21 cellular contexts compared by ENCODE assay signal in genomic region chr1:167864392-167864992, GRCh38. TPM values are rescaled to one million over a fixed set of nuclear protein-coding genes. Genes with fewer than 3 reads are reported as not detected.
DNase-seq lines count a peak whose midpoint lies in the region; ATAC-seq, FAIRE-seq and TF ChIP-seq lines count a peak whose summit lies in the region.
"Had no signal": no experiment of that assay in that cellular context is flagged by ENCODE, and none has a peak within 500 bp of the region (broad histone marks: within the 10 kb centered on the region; RNA-seq: fewer than 3 reads in every experiment).

No MANE protein-coding gene starts in this region.

- peaks cover 8 to 11% of the 10 kb centered on the region in 2 experiments for H3K9me3 ChIP-seq in H1 (ENCODE audit: insufficient read depth in 2 of 2, low read depth in 1 of 2, low read length in 1 of 2)
- H3K9me3 ChIP-seq in hepatocyte (ENCODE audit: low read depth) = no peaks in the 10 kb centered on the region
- no peaks in the 10 kb centered on the region for H3K9me3 ChIP-seq in MG63
- H3K9me3 ChIP-seq: Peyer's patch had no signal

- H2AFZ ChIP-seq in H1 (ENCODE audit: low read length) (no peak overlapping the region), hepatocyte (no peak overlapping the region)

- H2BK120ac ChIP-seq in H1 (replicated peaks; ENCODE audit: low read depth, low read length) = no peak overlapping the region

- TF ChIP-seq EP300 in H1 (IDR thresholded peaks at IDR 0.05; ENCODE audit: borderline replicate concordance in 1 of 2, low read depth in 2 of 2, low read length in 2 of 2) = no peak

- POLR2A ChIA-PET in H1 (lab: Charles Lee; ENCODE audit: partially characterized antibody) = no interaction called here

- H3K9ac ChIP-seq in H1 (replicated peaks in 1 of 4; ENCODE audit: extremely low read depth in 1 of 4, low read depth in 3 of 4, low read length in 3 of 4) = no peak overlapping the region

- no peak overlapping the region for H2AK5ac ChIP-seq in H1 (ENCODE audit: low read depth, low read length)

- no peak overlapping the region for H3K23ac ChIP-seq in H1 (ENCODE audit: insufficient read length)

- DNase-seq in NCI-H2171 treated with DMSO at 0.1 percent for 48 hours (lab: John Stamatoyannopoulos, UW) (peak; percentile 48), H1 (ENCODE audit: low read depth in 1 of 2, low spot score in 2 of 2) (no peak), hepatocyte (ENCODE audit: low spot score) (no peak), NK-92 (lab: John Stamatoyannopoulos, UW; ENCODE audit: unreplicated experiment) (no peak), MG63 (no peak)
- no peak for DNase-seq in activated CD4-positive, CD25-positive, alpha-beta regulatory T cell (lab: John Stamatoyannopoulos, UW)
- DNase-seq: CD4-positive, CD25-positive, alpha-beta regulatory T cell; COR-L47; DMS 273 treated with DMSO at 0.1 percent for 48 hours; DMS79 treated with DMSO at 0.1 percent for 48 hours; H7; MV-4-11; NCI-H1105 treated with DMSO at 0.1 percent for 48 hours; NCI-H2029 treated with DMSO at 0.1 percent for 48 hours; NCI-H446; NCI-H526 treated with DMSO at 0.1 percent for 48 hours; NK-92 treated with Interleukin-12 subunit alpha and Interleukin-12 subunit beta, amount 100 ng/mL, for 24 hours; Peyer's patch had no signal

- no peak overlapping the region for H3K18ac ChIP-seq in H1 (ENCODE audit: extremely low read depth, low read length)

- no peak overlapping the region for H3K4ac ChIP-seq in H1 (replicated peaks; ENCODE audit: insufficient read length, low read depth, low read length)

- CTCF ChIA-PET in H1 (lab: Charles Lee; ENCODE audit: partially characterized antibody) = no interaction called here

- no peaks in the 10 kb centered on the region for H3K79me1 ChIP-seq in H1 (ENCODE audit: low read depth, low read length)

- 84% methylated on average over 6 of the region's 6 CpGs; no CpG with 5 or more reads in 1 of the 2 experiments for WGBS in H1 (ENCODE audit: extremely low coverage in 1 of 2, insufficient coverage in 1 of 2, insufficient read length in 1 of 2, insufficient replicate concordance in 2 of 2, low coverage in 1 of 2, low lambda C conversion rate in 2 of 2, missing lambda C conversion rate in 1 of 2), 2 experiments
- WGBS in hepatocyte (ENCODE audit: low lambda C conversion rate, missing lambda C conversion rate) = 40% methylated on average over 6 of the region's 6 CpGs

- no peak overlapping the region for H4K8ac ChIP-seq in H1 (ENCODE audit: extremely low read depth, insufficient read depth, low read length)

- H3K4me1 ChIP-seq in H1 (replicated peaks in 1 of 4; ENCODE audit: control insufficient read depth in 3 of 4, insufficient read depth in 4 of 4, low read length in 3 of 4) (peaks cover 0 to 4% (median 3%) of the 10 kb centered on the region in 4 experiments; a peak in 2 of 7 replicates), hepatocyte (ENCODE audit: insufficient read depth) (peaks cover 6% of the 10 kb centered on the region)
- H3K4me1 ChIP-seq: Peyer's patch had no signal

- no peak for ATAC-seq in HG03565 (IDR thresholded peaks at IDR 0.05; ENCODE audit: unreplicated experiment)
- ATAC-seq: SK-N-SH treated with all-trans-retinoic acid at 6 μM for 48 hours had no signal

- no peaks in the 10 kb centered on the region for H3K36me3 ChIP-seq in H1 (ENCODE audit: control insufficient read depth in 2 of 4, insufficient read depth in 4 of 4, low read length in 3 of 4)
- no peaks in the 10 kb centered on the region for H3K36me3 ChIP-seq in hepatocyte (replicated peaks; ENCODE audit: insufficient read depth, low read depth)
- H3K36me3 ChIP-seq in MG63 = no peaks in the 10 kb centered on the region
- H3K36me3 ChIP-seq: Peyer's patch had no signal

- H4K5ac ChIP-seq in H1 (ENCODE audit: insufficient read length, low read depth, low read length) = no peak overlapping the region

- TF ChIP-seq POLR2A in H1 (IDR thresholded peaks at IDR 0.05; ENCODE audit: control extremely low read depth in 1 of 2, low read depth in 2 of 2, low read length in 2 of 2) = no peak

- no peaks in the 10 kb centered on the region for H3K27me3 ChIP-seq in H1 (replicated peaks in 1 of 4; ENCODE audit: control insufficient read depth in 3 of 4, extremely low read depth in 1 of 4, insufficient read depth in 3 of 4, low read length in 3 of 4)
- H3K27me3 ChIP-seq in hepatocyte = no peaks in the 10 kb centered on the region
- H3K27me3 ChIP-seq in MG63 = no peaks in the 10 kb centered on the region
- H3K27me3 ChIP-seq: Peyer's patch had no signal

- H3K4me2 ChIP-seq in H1 (ENCODE audit: insufficient read depth in 1 of 2, low read depth in 2 of 2, low read length in 2 of 2) (no peak overlapping the region), hepatocyte (peak overlapping the region; percentile 4)

- 0 out of 2 replicates have a peak overlapping the region, but pooled peaks have one; percentile 29 for H2BK15ac ChIP-seq in H1 (ENCODE audit: low read length)

- FAIRE-seq in H1 (lab: Jason Lieb, UNC) = no peak

- no peaks in the 10 kb centered on the region for H3K79me2 ChIP-seq in H1 (ENCODE audit: control insufficient read depth in 1 of 2, insufficient read depth in 2 of 2, low read length in 2 of 2)
- no peaks in the 10 kb centered on the region for H3K79me2 ChIP-seq in hepatocyte

- H3K27ac ChIP-seq in H1 (ENCODE audit: low read depth, low read length) (no peak overlapping the region), hepatocyte (no peak overlapping the region)
- H3K27ac ChIP-seq: Peyer's patch had no signal

- H4K91ac ChIP-seq in H1 (replicated peaks; ENCODE audit: insufficient read length, low read length) = no peak overlapping the region

- TF ChIP-seq CTCF in H1 (IDR thresholded peaks at IDR 0.05; ENCODE audit: control extremely low read depth in 1 of 3, insufficient read depth in 1 of 3, low read depth in 1 of 3, low read length in 3 of 3) (no peak), hepatocyte (IDR thresholded peaks at IDR 0.05; ENCODE audit: poor library complexity) (no peak)

- H2BK12ac ChIP-seq in H1 (ENCODE audit: low read depth, low read length) = no peak overlapping the region

- no peaks in the 10 kb centered on the region; the same call in 1 of the 2 replicates for H3K23me2 ChIP-seq in H1 (ENCODE audit: low read depth, low read length)

- H3K4me3 ChIP-seq in H1 (ENCODE audit: extremely low read depth in 1 of 4, insufficient read depth in 2 of 4, low read depth in 3 of 4, low read length in 4 of 4) (no peak overlapping the region), hepatocyte (no peak overlapping the region), MG63 (no peak overlapping the region)
- H3K4me3 ChIP-seq: Peyer's patch had no signal

- no peak for TF ChIP-seq RAD21 in H1 (IDR thresholded peaks at IDR 0.05 in 1 of 2, conservative IDR thresholded peaks at IDR 0.05 in 1 of 2; ENCODE audit: low read depth in 2 of 2, low read length in 2 of 2)

- no peaks in the 10 kb centered on the region for H3K9me2 ChIP-seq in hepatocyte (replicated peaks; ENCODE audit: insufficient read depth)

- no peak overlapping the region for H2BK5ac ChIP-seq in H1 (ENCODE audit: low read depth, low read length)

- no peak overlapping the region for H3K56ac ChIP-seq in H1 (replicated peaks; ENCODE audit: insufficient read length, low read depth, low read length)

- H4K20me1 ChIP-seq in H1 (replicated peaks in 1 of 2; ENCODE audit: control insufficient read depth in 1 of 2, insufficient read depth in 2 of 2, low read length in 2 of 2) (no peaks in the 10 kb centered on the region), hepatocyte (ENCODE audit: insufficient read depth, poor library complexity, severe bottlenecking) (no peaks in the 10 kb centered on the region)

- H3K14ac ChIP-seq in H1 (ENCODE audit: insufficient read length) = no peak overlapping the region

- H2BK20ac ChIP-seq in H1 (ENCODE audit: low read length) = no peak overlapping the region

TF ChIP-seq in H1, 55 proteins besides CTCF, POLR2A, EP300 and RAD21 (continues in another document):
- TF ChIP-seq EGR1 (IDR thresholded peaks at IDR 0.05; ENCODE audit: borderline replicate concordance, low read depth, low read length) (no peak), MAX (IDR thresholded peaks at IDR 0.05) (no peak), JUN (IDR thresholded peaks at IDR 0.05; ENCODE audit: low read depth, low read length) (no peak), SRF (IDR thresholded peaks at IDR 0.05; ENCODE audit: low read depth, low read length) (no peak), TBP (IDR thresholded peaks at IDR 0.05; ENCODE audit: low read depth, low read length) (no peak), ATF2 (IDR thresholded peaks at IDR 0.05; ENCODE audit: low read length) (no peak), SUZ12 (IDR thresholded peaks at IDR 0.05; ENCODE audit: low read length) (no peak), FOSL1 (IDR thresholded peaks at IDR 0.05; ENCODE audit: insufficient read depth, low read depth, low read length) (no peak), TAF7 (optimal IDR thresholded peaks at IDR 0.05; ENCODE audit: borderline replicate concordance, low read depth, low read length) (no peak)

RNA-seq across cellular contexts. Expression of gene ADCY10, which starts 49.4 kb away (rescaled TPM):
- total RNA-seq in H1 (2021; fragmentation: NEBNext Ultra II Directional; extraction: Animal tissue kit (Norgen Biotek cat#: 25700)) = not detected in 2 replicates
- polyA plus RNA-seq in H1 (2011; rRNA removed) (0.02 TPM in 1 of 2 replicates, not detected in the other), hepatocyte (1.0 and 1.5 TPM in 2 replicates)
- polyA plus RNA-seq in H1 (2011; cell fraction: cytosol; rRNA removed) = not detected
- not detected for polyA plus RNA-seq in H1 (2011; cell fraction: nucleus; rRNA removed)
- 0.04 TPM in 1 of 4 replicates, not detected in the others for polyA plus RNA-seq in H1 (2012, experiment 1 of 2)
- not detected for polyA plus RNA-seq in H1 (2012, experiment 2 of 2)
- polyA plus RNA-seq in H1 (2013, experiment 1 of 2) = 0.12 TPM
- polyA plus RNA-seq in H1 (2013, experiment 2 of 2) = 0.11 TPM
- 0.37 TPM in 1 of 2 replicates, not detected in the other for polyA minus RNA-seq in H1 (2011; rRNA and poly(A)+ RNA removed)
- polyA minus RNA-seq in H1 (2011; cell fraction: cytosol; rRNA and poly(A)+ RNA removed) = not detected
- polyA minus RNA-seq in H1 (2011; cell fraction: nucleus; rRNA and poly(A)+ RNA removed) = not detected
- total RNA-seq in hepatocyte = 0.93 and 1.4 TPM in 2 replicates
- total RNA-seq in MG63 (2014; rRNA removed; shearing (Covaris generic); ENCODE audit: low replicate concordance) = 0.13 TPM in 1 of 2 replicates, not detected in the other
- total RNA-seq: HT1080 had no signal
- polyA plus RNA-seq: CD4-positive, CD25-positive, alpha-beta regulatory T cell had no signal
